Comparison of ENCODE assay signal across 18 cellular contexts in genomic region chr6:74087898-74088297, GRCh38.
DNase-seq lines count a peak whose midpoint lies in the region; TF ChIP-seq lines count a peak whose summit lies in the region.
"Had no signal": no experiment of that assay in that cellular context is flagged by ENCODE, and none has a peak within 500 bp of the region (broad histone marks: within the 10 kb centered on the region; RNA-seq: fewer than 3 reads in every experiment).

No MANE protein-coding gene starts in this region.

- DNase-seq in AG08396 (ENCODE audit: low spot score): peak; percentile 20
- DNase-seq in HFF-Myc (ENCODE audit: extremely low read depth, low read depth): no peak
- peak; percentile 77 for DNase-seq in adipocyte (ENCODE audit: low read depth)
- no peak for DNase-seq in hepatocyte (ENCODE audit: low spot score)
- DNase-seq in A172 (ENCODE audit: low spot score): no peak
- no peak for DNase-seq in glutamatergic neuron
- DNase-seq in NCI-H2029 treated with DMSO at 0.1 percent for 48 hours (lab: John Stamatoyannopoulos, UW): no peak
- DNase-seq in activated gamma-delta T cell treated with Interleukin-2 at 50 U/mL for 16 hours: no peak
- DNase-seq: activated CD8-positive, alpha-beta T cell treated with anti-CD3 and anti-CD28 coated beads, Interleukin-2, amount 10 ng/mL, durations not matched to agents 7 days and 5 days; activated gamma-delta T cell; CD8-positive, alpha-beta T cell; central memory CD4-positive, alpha-beta T cell; MG63; NCI-H446 treated with DMSO at 0.1 percent for 48 hours; sigmoid colon; stimulated activated naive CD8-positive, alpha-beta T cell treated with anti-CD3 and anti-CD28 coated beads, Interleukin-15, amount 100 ng/mL, for 72 hours; T1000 had no signal

- no peak overlapping the region for H2AFZ ChIP-seq in hepatocyte

- no peaks in the 10 kb centered on the region for H3K9me3 ChIP-seq in adipocyte (ENCODE audit: control insufficient read depth, low read length)
- no peaks in the 10 kb centered on the region for H3K9me3 ChIP-seq in hepatocyte (ENCODE audit: low read depth)
- H3K9me3 ChIP-seq: sigmoid colon had no signal

- H3K9me2 ChIP-seq in hepatocyte (replicated peaks; ENCODE audit: insufficient read depth): no peaks in the 10 kb centered on the region

- H3K9ac ChIP-seq in adipocyte (ENCODE audit: low read length): peak overlapping the region; percentile 25

- no peaks in the 10 kb centered on the region for H3K4me1 Mint-ChIP-seq in glutamatergic neuron (ENCODE audit: low read depth, unreplicated experiment)
- H3K4me1 Mint-ChIP-seq: stimulated activated naive CD8-positive, alpha-beta T cell treated with anti-CD3 and anti-CD28 coated beads, Interleukin-15, amount 100 ng/mL, for 72 hours had no signal

- 72% methylated on average over 2 of the region's 2 CpGs for WGBS in hepatocyte (ENCODE audit: low lambda C conversion rate, missing lambda C conversion rate)

- H3K4me1 ChIP-seq in adipocyte (ENCODE audit: control insufficient read depth, insufficient read depth, low read length) (peaks cover 16% of the 10 kb centered on the region), hepatocyte (ENCODE audit: insufficient read depth) (no peaks in the 10 kb centered on the region)

- H3K4me3 ChIP-seq in HFF-Myc (replicated peaks; ENCODE audit: low read depth, low read length) (no peak overlapping the region), adipocyte (ENCODE audit: low read length) (no peak overlapping the region), hepatocyte (no peak overlapping the region)
- H3K4me3 ChIP-seq: MG63, sigmoid colon had no signal

- H3K4me2 ChIP-seq in hepatocyte: no peak overlapping the region

- H3K27me3 ChIP-seq in adipocyte (replicated peaks; ENCODE audit: control insufficient read depth, insufficient read depth, low read length) (no peaks in the 10 kb centered on the region), hepatocyte (no peaks in the 10 kb centered on the region)
- H3K27me3 ChIP-seq: MG63, sigmoid colon had no signal

- peaks cover 3% of the 10 kb centered on the region for H3K9me3 Mint-ChIP-seq in glutamatergic neuron (ENCODE audit: unreplicated experiment)

- no peak overlapping the region for H3K27ac ChIP-seq in hepatocyte
- H3K27ac ChIP-seq: RWPE1, sigmoid colon had no signal

- no peaks in the 10 kb centered on the region for H4K20me1 ChIP-seq in hepatocyte (ENCODE audit: insufficient read depth, poor library complexity, severe bottlenecking)

- TF ChIP-seq CTCF in HFF-Myc (IDR thresholded peaks at IDR 0.05; ENCODE audit: low read depth, low read length, missing control alignments) (peak; percentile 17), hepatocyte (IDR thresholded peaks at IDR 0.05; ENCODE audit: poor library complexity) (peak; percentile 31), glutamatergic neuron (IDR thresholded peaks at IDR 0.05; ENCODE audit: partially characterized antibody, unreplicated experiment) (no peak)

- no peak overlapping the region for H3K4me3 Mint-ChIP-seq in glutamatergic neuron (ENCODE audit: unreplicated experiment)
- H3K4me3 Mint-ChIP-seq: activated CD8-positive, alpha-beta T cell treated with anti-CD3 and anti-CD28 coated beads, Interleukin-2, amount 10 ng/mL, durations not matched to agents 7 days and 5 days; CD8-positive, alpha-beta T cell; stimulated activated naive CD8-positive, alpha-beta T cell treated with anti-CD3 and anti-CD28 coated beads, Interleukin-15, amount 100 ng/mL, for 72 hours had no signal

- no peaks in the 10 kb centered on the region for H3K79me2 ChIP-seq in hepatocyte

- no peak overlapping the region for H3K27ac Mint-ChIP-seq in glutamatergic neuron (ENCODE audit: unreplicated experiment)
- H3K27ac Mint-ChIP-seq: activated CD8-positive, alpha-beta T cell treated with anti-CD3 and anti-CD28 coated beads, Interleukin-2, amount 10 ng/mL, durations not matched to agents 7 days and 5 days; CD8-positive, alpha-beta T cell; stimulated activated naive CD8-positive, alpha-beta T cell treated with anti-CD3 and anti-CD28 coated beads, Interleukin-15, amount 100 ng/mL, for 72 hours had no signal

- H3K27me3 Mint-ChIP-seq in glutamatergic neuron (ENCODE audit: unreplicated experiment): peaks cover 2% of the 10 kb centered on the region
- H3K27me3 Mint-ChIP-seq: stimulated activated naive CD8-positive, alpha-beta T cell treated with anti-CD3 and anti-CD28 coated beads, Interleukin-15, amount 100 ng/mL, for 72 hours had no signal

- H3K36me3 Mint-ChIP-seq in glutamatergic neuron (ENCODE audit: unreplicated experiment): no peaks in the 10 kb centered on the region
- H3K36me3 Mint-ChIP-seq: CD8-positive, alpha-beta T cell had no signal

- H3K36me3 ChIP-seq in adipocyte (ENCODE audit: control insufficient read depth, insufficient read depth, low read length, severe bottlenecking): no peaks in the 10 kb centered on the region
- H3K36me3 ChIP-seq in hepatocyte (replicated peaks; ENCODE audit: insufficient read depth, low read depth): no peaks in the 10 kb centered on the region
- H3K36me3 ChIP-seq: MG63, sigmoid colon had no signal

Comparison
In these comparisons a context has a peak if more than half of its experiments do, and no peak if none do; other contexts are left out.
1. DNase-seq: peak in AG08396 (single experiment) and adipocyte (single experiment); none in HFF-Myc (single experiment), hepatocyte (single experiment), A172 (single experiment), glutamatergic neuron (single experiment), NCI-H2029 treated with DMSO at 0.1 percent for 48 hours (single experiment) and activated gamma-delta T cell treated with Interleukin-2 at 50 U/mL for 16 hours (single experiment).